Comparison of ENCODE assay signal across 5 cellular contexts in genomic region chr4:187408447-187408846, GRCh38.
A peak's percentile ranks its signal among the peaks of the same experiment; 100 is the strongest.
DNase-seq lines count a peak whose midpoint lies in the region; ATAC-seq, FAIRE-seq and TF ChIP-seq lines count a peak whose summit lies in the region.
"Not testable (repeated sequence)": the region's sequence is repeated elsewhere in the genome, so short reads cannot be mapped to it uniquely, and the experiment has no call there.

No MANE protein-coding gene starts in this region.

- not testable (repeated sequence) for H3K79me2 ChIP-seq in K562 (ENCODE audit: control insufficient read depth, insufficient read depth, low read length); H1 (ENCODE audit: control insufficient read depth in 1 of 2, insufficient read depth in 2 of 2, low read length in 2 of 2)

- H2BK12ac ChIP-seq in H1 (ENCODE audit: low read depth, low read length); neuronal stem cell (ENCODE audit: low read length): not testable (repeated sequence)

- intact Hi-C loops in K562 (cut with micrococcal nuclease) = not testable (repeated sequence)
- intact Hi-C loops in tibial artery (cut with DNase I; ENCODE audit: low total_unique reads) = loop anchor here (2.0 kb wide), 1 partner anchor 16 kb away; no protein-coding TSS in a partner anchor

- TF ChIP-seq RAD21 in K562 (CRISPR knock-in tag; conservative IDR thresholded peaks at IDR 0.05 in 1 of 2, IDR thresholded peaks at IDR 0.05 in 1 of 2); H1 (IDR thresholded peaks at IDR 0.05 in 1 of 2, conservative IDR thresholded peaks at IDR 0.05 in 1 of 2; ENCODE audit: low read depth in 2 of 2, low read length in 2 of 2): not testable (repeated sequence)

- H3K4me1 ChIP-seq in K562 (replicated peaks in 1 of 2; ENCODE audit: control insufficient read depth in 2 of 2, insufficient read depth in 2 of 2, low read length in 2 of 2); H1 (replicated peaks in 1 of 4; ENCODE audit: control insufficient read depth in 3 of 4, insufficient read depth in 4 of 4, low read length in 3 of 4); neuronal stem cell (ENCODE audit: control insufficient read depth in 2 of 2, insufficient read depth in 1 of 2, low read depth in 1 of 2, low read length in 2 of 2); tibial artery: not testable (repeated sequence)

- H2AK5ac ChIP-seq in H1 (ENCODE audit: low read depth, low read length); neuronal stem cell (ENCODE audit: low read depth, low read length): not testable (repeated sequence)

- TF ChIP-seq CTCF in K562 (IDR thresholded peaks at IDR 0.05 in 2 of 3, conservative IDR thresholded peaks at IDR 0.05 in 1 of 3; ENCODE audit: insufficient read depth in 2 of 3, low read depth in 1 of 3, low read length in 3 of 3); H1 (IDR thresholded peaks at IDR 0.05; ENCODE audit: control extremely low read depth in 1 of 3, insufficient read depth in 1 of 3, low read depth in 1 of 3, low read length in 3 of 3); tibial artery (IDR thresholded peaks at IDR 0.05): not testable (repeated sequence)

- POLR2A ChIA-PET in K562 (lab: Yijun Ruan, JAX); H1 (lab: Charles Lee; ENCODE audit: partially characterized antibody): not testable (repeated sequence)

- not testable (repeated sequence) for H2BK20ac ChIP-seq in H1 (ENCODE audit: low read length)

- H3K23me2 ChIP-seq in H1 (ENCODE audit: low read depth, low read length) = not testable (repeated sequence)

- not testable (repeated sequence) for H3K4me2 ChIP-seq in K562 (ENCODE audit: insufficient read depth, low read length); H1 (ENCODE audit: insufficient read depth in 1 of 2, low read depth in 2 of 2, low read length in 2 of 2); neuronal stem cell (ENCODE audit: insufficient read depth, low read length, poor library complexity, severe bottlenecking)

- H4K8ac ChIP-seq in H1 (ENCODE audit: extremely low read depth, insufficient read depth, low read length); neuronal stem cell (ENCODE audit: low read depth, low read length): not testable (repeated sequence)

- in situ Hi-C loops in K562 (cut with MboI) = not testable (repeated sequence)

- H3K18ac ChIP-seq in H1 (ENCODE audit: extremely low read depth, low read length) = not testable (repeated sequence)
- peak overlapping the region; percentile 76 for H3K18ac ChIP-seq in neuronal stem cell (ENCODE audit: low read length)

- not testable (repeated sequence) for H3K9me3 ChIP-seq in K562 (replicated peaks; ENCODE audit: control insufficient read depth, insufficient read depth, low read depth, low read length); H1 (ENCODE audit: insufficient read depth in 2 of 2, low read depth in 1 of 2, low read length in 1 of 2); neuronal stem cell (replicated peaks in 1 of 2; ENCODE audit: control insufficient read depth in 2 of 2, insufficient read depth in 1 of 2, low read depth in 1 of 2, low read length in 2 of 2); tibial artery

- DNase-seq in RPMI7951 (ENCODE audit: low read depth) = peak; percentile 18
- DNase-seq in K562 (ENCODE audit: extremely low read depth in 1 of 4, low spot score in 3 of 4); H1 (ENCODE audit: low read depth in 1 of 2, low spot score in 2 of 2); neuronal stem cell (ENCODE audit: low spot score); tibial artery: not testable (repeated sequence)

- not testable (repeated sequence) for H3K56ac ChIP-seq in H1 (replicated peaks; ENCODE audit: insufficient read length, low read depth, low read length)

- not testable (repeated sequence) for H3K36me3 ChIP-seq in K562 (ENCODE audit: control insufficient read depth, insufficient read depth, low read length); H1 (ENCODE audit: control insufficient read depth in 2 of 4, insufficient read depth in 4 of 4, low read length in 3 of 4); neuronal stem cell (replicated peaks in 1 of 2; ENCODE audit: control insufficient read depth in 2 of 2, insufficient read depth in 2 of 2, low read length in 2 of 2); tibial artery

- TF ChIP-seq EP300 in K562 (IDR thresholded peaks at IDR 0.05; ENCODE audit: low read length); H1 (IDR thresholded peaks at IDR 0.05; ENCODE audit: borderline replicate concordance in 1 of 2, low read depth in 2 of 2, low read length in 2 of 2): not testable (repeated sequence)

- H2BK15ac ChIP-seq in H1 (ENCODE audit: low read length); neuronal stem cell (ENCODE audit: low read length): not testable (repeated sequence)

- H4K91ac ChIP-seq in H1 (replicated peaks; ENCODE audit: insufficient read length, low read length); neuronal stem cell (ENCODE audit: low read depth, low read length, poor library complexity): not testable (repeated sequence)

- not testable (repeated sequence) for H2BK5ac ChIP-seq in H1 (ENCODE audit: low read depth, low read length); neuronal stem cell (ENCODE audit: low read length)

- not testable (repeated sequence) for ATAC-seq in K562

- H3K4me3 ChIP-seq in K562; H1 (ENCODE audit: extremely low read depth in 1 of 4, insufficient read depth in 2 of 4, low read depth in 3 of 4, low read length in 4 of 4); neuronal stem cell (ENCODE audit: low read length in 2 of 2): not testable (repeated sequence)
- H3K4me3 ChIP-seq in tibial artery = peak overlapping the region; percentile 4 to 29

- FAIRE-seq in K562 (lab: Jason Lieb, UNC); H1 (lab: Jason Lieb, UNC): not testable (repeated sequence)

- not testable (repeated sequence) for H2BK120ac ChIP-seq in H1 (replicated peaks; ENCODE audit: low read depth, low read length); neuronal stem cell (ENCODE audit: low read depth, low read length)

- not testable (repeated sequence) for H3K79me1 ChIP-seq in H1 (ENCODE audit: low read depth, low read length); neuronal stem cell (ENCODE audit: low read depth, low read length)

- H3K14ac ChIP-seq in H1 (ENCODE audit: insufficient read length); neuronal stem cell (ENCODE audit: low read length): not testable (repeated sequence)

- H4K5ac ChIP-seq in H1 (ENCODE audit: insufficient read length, low read depth, low read length) = not testable (repeated sequence)

- not testable (repeated sequence) for H3K9me1 ChIP-seq in K562 (ENCODE audit: control insufficient read depth, insufficient read depth, low read length)

- H3K4ac ChIP-seq in H1 (replicated peaks; ENCODE audit: insufficient read length, low read depth, low read length); neuronal stem cell (ENCODE audit: low read length): not testable (repeated sequence)

- H3K27ac ChIP-seq in K562 (ENCODE audit: extremely low read depth, low read depth, low read length); H1 (ENCODE audit: low read depth, low read length); neuronal stem cell (replicated peaks; ENCODE audit: low read length): not testable (repeated sequence)
- H3K27ac ChIP-seq in tibial artery = peak overlapping the region in 1 of 2 donors; percentile 16

- CTCF ChIA-PET in K562 (lab: Yijun Ruan, JAX; ENCODE audit: low intra/inter-chr PET ratio); H1 (lab: Charles Lee; ENCODE audit: partially characterized antibody): not testable (repeated sequence)

- 5% methylated on average over 8 of the region's 10 CpGs for WGBS in K562 (ENCODE audit: insufficient coverage, low coverage, missing lambda C conversion rate)
- WGBS in H1 (ENCODE audit: extremely low coverage in 1 of 2, insufficient coverage in 1 of 2, insufficient read length in 1 of 2, insufficient replicate concordance in 2 of 2, low coverage in 1 of 2, low lambda C conversion rate in 2 of 2, missing lambda C conversion rate in 1 of 2), 2 experiments = 90% methylated on average over 10 of the region's 10 CpGs; no CpG with 5 or more reads in 1 of the 2 experiments
- WGBS in neuronal stem cell (ENCODE audit: extremely low coverage in 2 of 2, insufficient read length in 2 of 2, insufficient replicate concordance in 1 of 2), 2 donors = no CpG with 5 or more reads among the region's 10 CpGs

- H4K20me1 ChIP-seq in K562 (replicated peaks; ENCODE audit: control insufficient read depth, insufficient read depth, low read length); H1 (replicated peaks in 1 of 2; ENCODE audit: control insufficient read depth in 1 of 2, insufficient read depth in 2 of 2, low read length in 2 of 2): not testable (repeated sequence)

- not testable (repeated sequence) for H2AFZ ChIP-seq in K562 (ENCODE audit: low read depth, low read length); neuronal stem cell (ENCODE audit: low read length)
- peak overlapping the region; percentile 97; the same call in 1 of the 2 replicates for H2AFZ ChIP-seq in H1 (ENCODE audit: low read length)

- H3K9ac ChIP-seq in K562 (ENCODE audit: insufficient read depth in 1 of 2, low read depth in 2 of 2, low read length in 2 of 2); H1 (replicated peaks in 1 of 4; ENCODE audit: extremely low read depth in 1 of 4, low read depth in 3 of 4, low read length in 3 of 4); neuronal stem cell (ENCODE audit: low read depth, low read length, poor library complexity): not testable (repeated sequence)

- not testable (repeated sequence) for H3K23ac ChIP-seq in H1 (ENCODE audit: insufficient read length); neuronal stem cell (ENCODE audit: low read depth, low read length, poor library complexity)

- not testable (repeated sequence) for TF ChIP-seq POLR2A in K562 (conservative IDR thresholded peaks at IDR 0.05); H1 (IDR thresholded peaks at IDR 0.05; ENCODE audit: control extremely low read depth in 1 of 2, low read depth in 2 of 2, low read length in 2 of 2)

- not testable (repeated sequence) for H3K27me3 ChIP-seq in K562 (ENCODE audit: control insufficient read depth in 2 of 2, insufficient read depth in 2 of 2, low read length in 2 of 2); H1 (replicated peaks in 1 of 4; ENCODE audit: control insufficient read depth in 3 of 4, extremely low read depth in 1 of 4, insufficient read depth in 3 of 4, low read length in 3 of 4); neuronal stem cell (ENCODE audit: control insufficient read depth in 3 of 3, insufficient read depth in 3 of 3, low read depth in 1 of 3, low read length in 3 of 3); tibial artery

- not testable (repeated sequence) for BruUV-seq in K562 (replicated peaks; lab: Mats Ljungman, UMichigan)
